In genomic region chr13:55244991-55245644, GRCh38 we compare ENCODE assay signal across 1 cellular context.
TF ChIP-seq lines count a peak whose summit lies in the region.

No MANE protein-coding gene starts in this region.

TF ChIP-seq in GM23338, 12 proteins besides CTCF, POLR2A, EP300 and RAD21:
- TF ChIP-seq ZNF462 (CRISPR knock-in tag; IDR thresholded peaks at IDR 0.05) (0 out of 2 replicates have a peak, but pooled peaks have one; percentile 45), JUNB (IDR thresholded peaks at IDR 0.05; ENCODE audit: unreplicated experiment) (no peak)
